Comparison of ENCODE assay signal across 18 cellular contexts in genomic region chr6:36066817-36067216, GRCh38. TPM values are rescaled to one million over a fixed set of nuclear protein-coding genes. Genes with fewer than 3 reads are reported as not detected.
DNase-seq lines count a peak whose midpoint lies in the region; ATAC-seq and TF ChIP-seq lines count a peak whose summit lies in the region.
"Had no signal": no experiment of that assay in that cellular context is flagged by ENCODE, and none has a peak within 500 bp of the region (broad histone marks: within the 10 kb centered on the region; RNA-seq: fewer than 3 reads in every experiment).

No MANE protein-coding gene starts in this region.

- no peak overlapping the region for H2BK15ac ChIP-seq in mesenchymal stem cell (ENCODE audit: low read depth, poor library complexity, severe bottlenecking)

- no peak overlapping the region for H4K8ac ChIP-seq in mesenchymal stem cell (ENCODE audit: low read length)

- peak overlapping the region; percentile 49 for H3K27ac Mint-ChIP-seq in activated naive CD4-positive, alpha-beta T cell treated with anti-CD3 and anti-CD28 coated beads, Interleukin-2, amount 50 U/mL, for 24 hours
- no peak overlapping the region for H3K27ac Mint-ChIP-seq in activated naive CD4-positive, alpha-beta T cell treated with anti-CD3 and anti-CD28 coated beads, Interleukin-2, amount 10 ng/mL, durations not matched to agents 7 days and 5 days
- H3K27ac Mint-ChIP-seq: activated CD4-positive, alpha-beta T cell treated with anti-CD3 and anti-CD28 coated beads, Interleukin-2, amount 10 ng/mL, durations not matched to agents 7 days and 5 days had no signal

- no peak overlapping the region for H2AK5ac ChIP-seq in mesenchymal stem cell (ENCODE audit: low read length, severe bottlenecking)

- no peak overlapping the region for H2BK5ac ChIP-seq in mesenchymal stem cell (ENCODE audit: low read depth, low read length, poor library complexity, severe bottlenecking)

- H2BK120ac ChIP-seq in mesenchymal stem cell (ENCODE audit: low read depth, low read length): no peak overlapping the region

- 91% methylated on average over 1 of the region's 2 CpGs for WGBS in mesenchymal stem cell

- H3K36me3 Mint-ChIP-seq in activated naive CD4-positive, alpha-beta T cell treated with anti-CD3 and anti-CD28 coated beads, Interleukin-2, amount 50 U/mL, for 24 hours: peaks cover 10% of the 10 kb centered on the region
- H3K36me3 Mint-ChIP-seq in activated naive CD4-positive, alpha-beta T cell treated with anti-CD3 and anti-CD28 coated beads, Interleukin-2, amount 10 ng/mL, durations not matched to agents 7 days and 5 days: peaks cover 17% of the 10 kb centered on the region

- H3K23ac ChIP-seq in mesenchymal stem cell (ENCODE audit: low read length in 2 of 2): no peak overlapping the region

- H3K9me3 ChIP-seq in mesenchymal stem cell (ENCODE audit: control insufficient read depth, low read length) (no peaks in the 10 kb centered on the region), subcutaneous abdominal adipose tissue (ENCODE audit: control insufficient read depth in 5 of 5, low read length in 5 of 5) (no peaks in the 10 kb centered on the region)
- H3K9me3 ChIP-seq: BE2C, right atrium auricular region, transverse colon had no signal

- TF ChIP-seq CTCF in VCaP (conservative IDR thresholded peaks at IDR 0.05): no peak

- no peaks in the 10 kb centered on the region for H3K9me3 Mint-ChIP-seq in activated naive CD4-positive, alpha-beta T cell treated with anti-CD3 and anti-CD28 coated beads, Interleukin-2, amount 50 U/mL, for 24 hours
- H3K9me3 Mint-ChIP-seq in activated naive CD4-positive, alpha-beta T cell treated with anti-CD3 and anti-CD28 coated beads, Interleukin-2, amount 10 ng/mL, durations not matched to agents 7 days and 5 days: no peaks in the 10 kb centered on the region
- H3K9me3 Mint-ChIP-seq: activated CD4-positive, alpha-beta T cell treated with anti-CD3 and anti-CD28 coated beads, Interleukin-2, amount 10 ng/mL, durations not matched to agents 7 days and 5 days; naive B cell had no signal

- ATAC-seq in GM21825 (IDR thresholded peaks at IDR 0.05; ENCODE audit: unreplicated experiment): no peak
- ATAC-seq: stimulated activated naive CD8-positive, alpha-beta T cell treated with anti-CD3 and anti-CD28 coated beads, Interleukin-15, Interleukin-2, amounts not matched to agents 100 U/mL and 50 U/mL, for 24 hours had no signal

- H3K4me1 ChIP-seq in mesenchymal stem cell (ENCODE audit: control insufficient read depth, insufficient read depth, low read depth, low read length) (peaks cover 2% of the 10 kb centered on the region), subcutaneous abdominal adipose tissue (ENCODE audit: control insufficient read depth in 5 of 5, insufficient read depth in 5 of 5, low read length in 5 of 5) (peaks cover 6 to 44% (median 32%) of the 10 kb centered on the region in 5 donors)

- CTCF ChIA-PET in activated naive CD4-positive, alpha-beta T cell treated with anti-CD3 and anti-CD28 coated beads, Interleukin-2, amount 10 ng/mL, durations not matched to agents 7 days and 5 days (lab: Charles Lee): interaction anchor here (0.8 kb wide), 1 partner anchor 12 kb away, joined by 3 read pairs; no protein-coding TSS in a partner anchor

- H3K18ac ChIP-seq in mesenchymal stem cell (ENCODE audit: low read depth in 1 of 2, low read length in 2 of 2): no peak overlapping the region

- no peak overlapping the region for H4K91ac ChIP-seq in mesenchymal stem cell (ENCODE audit: low read length)

- no peak overlapping the region for H3K4ac ChIP-seq in mesenchymal stem cell (ENCODE audit: low read depth in 1 of 2, low read length in 2 of 2)

- peaks cover 17% of the 10 kb centered on the region for H3K79me1 ChIP-seq in mesenchymal stem cell (replicated peaks; ENCODE audit: low read length, poor library complexity, severe bottlenecking)

- H3K9ac ChIP-seq in mesenchymal stem cell (ENCODE audit: low read length): peak overlapping the region; percentile 2
- H3K9ac ChIP-seq in subcutaneous abdominal adipose tissue (ENCODE audit: low read length in 5 of 5): peak overlapping the region in 2 of 5 donors; percentile 5 to 53

- H3K27me3 ChIP-seq in mesenchymal stem cell (ENCODE audit: control insufficient read depth in 1 of 2, insufficient read depth in 1 of 2, low read length in 2 of 2) (no peaks in the 10 kb centered on the region), subcutaneous abdominal adipose tissue (ENCODE audit: control insufficient read depth in 5 of 5, insufficient read depth in 4 of 5, low read length in 5 of 5) (no peaks in the 10 kb centered on the region)
- H3K27me3 ChIP-seq: BE2C, right atrium auricular region, transverse colon had no signal

- H3K4me3 Mint-ChIP-seq in activated naive CD4-positive, alpha-beta T cell treated with anti-CD3 and anti-CD28 coated beads, Interleukin-2, amount 50 U/mL, for 24 hours: no peak overlapping the region
- no peak overlapping the region for H3K4me3 Mint-ChIP-seq in activated naive CD4-positive, alpha-beta T cell treated with anti-CD3 and anti-CD28 coated beads, Interleukin-2, amount 10 ng/mL, durations not matched to agents 7 days and 5 days
- H3K4me3 Mint-ChIP-seq: activated CD4-positive, alpha-beta T cell treated with anti-CD3 and anti-CD28 coated beads, Interleukin-2, amount 10 ng/mL, durations not matched to agents 7 days and 5 days; naive B cell had no signal

- H3K27me3 Mint-ChIP-seq in activated naive CD4-positive, alpha-beta T cell treated with anti-CD3 and anti-CD28 coated beads, Interleukin-2, amount 50 U/mL, for 24 hours: no peaks in the 10 kb centered on the region
- no peaks in the 10 kb centered on the region for H3K27me3 Mint-ChIP-seq in activated naive CD4-positive, alpha-beta T cell treated with anti-CD3 and anti-CD28 coated beads, Interleukin-2, amount 10 ng/mL, durations not matched to agents 7 days and 5 days
- H3K27me3 Mint-ChIP-seq: activated CD4-positive, alpha-beta T cell treated with anti-CD3 and anti-CD28 coated beads, Interleukin-2, amount 10 ng/mL, durations not matched to agents 7 days and 5 days; naive B cell had no signal

- H3K27ac ChIP-seq in VCaP: peak overlapping the region; percentile 32; the same call in 1 of the 2 replicates
- no peak overlapping the region for H3K27ac ChIP-seq in mesenchymal stem cell (ENCODE audit: low read length, poor library complexity, severe bottlenecking)
- H3K27ac ChIP-seq in subcutaneous abdominal adipose tissue (ENCODE audit: low read depth, low read length): peak overlapping the region; percentile 78

- H3K36me3 ChIP-seq in mesenchymal stem cell (ENCODE audit: control insufficient read depth in 1 of 2, insufficient read depth in 2 of 2, low read depth in 1 of 2, low read length in 2 of 2) (peaks cover 0 to 13% of the 10 kb centered on the region in 2 experiments), subcutaneous abdominal adipose tissue (ENCODE audit: control insufficient read depth in 5 of 5, insufficient read depth in 5 of 5, low read length in 5 of 5) (peaks cover 0 to 4% (median 0%) of the 10 kb centered on the region in 5 donors)
- H3K36me3 ChIP-seq: right atrium auricular region, transverse colon had no signal

- no peak overlapping the region for H3K14ac ChIP-seq in mesenchymal stem cell (ENCODE audit: low read length in 2 of 2)

- DNase-seq in activated naive CD4-positive, alpha-beta T cell treated with anti-CD3 and anti-CD28 coated beads, Interleukin-2, amount 10 ng/mL, durations not matched to agents 7 days and 5 days: no peak
- DNase-seq in mesenchymal stem cell (no peak), DMS153 treated with DMSO at 0.1 percent for 48 hours (lab: John Stamatoyannopoulos, UW; ENCODE audit: unreplicated experiment) (no peak), COLO668 (lab: John Stamatoyannopoulos, UW; ENCODE audit: unreplicated experiment) (no peak)
- DNase-seq: activated CD4-positive, alpha-beta T cell treated with anti-CD3 and anti-CD28 coated beads, Interleukin-2, amount 10 ng/mL, durations not matched to agents 7 days and 5 days; BE2C; naive B cell; NCI-H1105; NCI-H2081; NCI-H446; stimulated activated CD4-positive, alpha-beta T cell treated with anti-CD3 and anti-CD28 coated beads, Interleukin-4, amount 100 ng/mL, for 4 hours; stimulated activated naive CD8-positive, alpha-beta T cell treated with anti-CD3 and anti-CD28 coated beads, Interleukin-15, Interleukin-2, amounts not matched to agents 100 U/mL and 50 U/mL, for 24 hours; transverse colon had no signal

- H3K4me3 ChIP-seq in mesenchymal stem cell (ENCODE audit: insufficient read depth in 1 of 2, low read depth in 1 of 2, low read length in 2 of 2) (no peak overlapping the region), subcutaneous abdominal adipose tissue (ENCODE audit: low read depth in 1 of 5, low read length in 5 of 5) (no peak overlapping the region)
- H3K4me3 ChIP-seq: right atrium auricular region, transverse colon had no signal

- peaks cover 77% of the 10 kb centered on the region for H3K4me1 Mint-ChIP-seq in activated naive CD4-positive, alpha-beta T cell treated with anti-CD3 and anti-CD28 coated beads, Interleukin-2, amount 50 U/mL, for 24 hours
- H3K4me1 Mint-ChIP-seq in activated naive CD4-positive, alpha-beta T cell treated with anti-CD3 and anti-CD28 coated beads, Interleukin-2, amount 10 ng/mL, durations not matched to agents 7 days and 5 days: peaks cover 10% of the 10 kb centered on the region

- no peak overlapping the region for H2BK12ac ChIP-seq in mesenchymal stem cell (ENCODE audit: low read length in 2 of 2)

- H2AFZ ChIP-seq in mesenchymal stem cell (ENCODE audit: low read depth, low read length): no peak overlapping the region

- H3K4me2 ChIP-seq in mesenchymal stem cell (ENCODE audit: low read length, poor library complexity, severe bottlenecking): no peak overlapping the region

RNA-seq across cellular contexts. Expression of gene MAPK14, which starts 39.2 kb away (rescaled TPM):
- 22.9 TPM for polyA plus RNA-seq in mesenchymal stem cell (2013, experiment 1 of 2)
- polyA plus RNA-seq in mesenchymal stem cell (2013, experiment 2 of 2): 23.1 TPM

RNA-seq across cellular contexts. Expression of gene SLC26A8, which starts 42.4 kb away (rescaled TPM):
- not detected for polyA plus RNA-seq in mesenchymal stem cell (2013, experiment 1 of 2)
- polyA plus RNA-seq in mesenchymal stem cell (2013, experiment 2 of 2): not detected
